ENCODE assay signal across 24 cellular contexts in the genomic region with DNA sequence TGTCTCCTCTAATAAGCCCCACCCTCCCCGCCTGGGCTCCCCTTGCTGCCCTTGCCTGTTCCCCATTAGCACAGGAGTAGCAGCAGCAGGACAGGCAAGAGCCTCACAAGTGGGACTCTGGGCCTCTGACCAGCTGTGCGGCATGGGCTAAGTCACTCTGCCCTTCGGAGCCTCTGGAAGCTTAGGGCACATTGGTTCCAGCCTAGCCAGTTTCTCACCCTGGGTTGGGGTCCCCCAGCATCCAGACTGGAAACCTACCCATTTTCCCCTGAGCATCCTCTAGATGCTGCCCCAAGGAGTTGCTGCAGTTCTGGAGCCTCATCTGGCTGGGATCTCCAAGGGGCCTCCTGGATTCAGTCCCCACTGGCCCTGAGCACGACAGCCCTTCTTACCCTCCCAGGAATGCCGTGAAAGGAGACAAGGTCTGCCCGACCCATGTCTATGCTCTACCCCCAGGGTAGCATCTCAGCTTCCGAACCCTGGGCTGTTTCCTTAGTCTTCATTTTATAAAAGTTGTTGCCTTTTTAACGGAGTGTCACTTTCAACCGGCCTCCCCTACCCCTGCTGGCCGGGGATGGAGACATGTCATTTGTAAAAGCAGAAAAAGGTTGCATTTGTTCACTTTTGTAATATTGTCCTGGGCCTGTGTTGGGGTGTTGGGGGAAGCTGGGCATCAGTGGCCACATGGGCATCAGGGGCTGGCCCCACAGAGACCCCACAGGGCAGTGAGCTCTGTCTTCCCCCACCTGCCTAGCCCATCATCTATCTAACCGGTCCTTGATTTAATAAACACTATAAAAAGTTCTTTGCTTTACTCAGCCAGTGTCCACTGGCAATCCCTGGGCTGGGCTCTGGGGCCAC. TPM values are rescaled to one million over a fixed set of nuclear protein-coding genes. Genes with fewer than 3 reads are reported as not detected.
DNase-seq lines count a peak whose midpoint lies in the region; TF ChIP-seq lines count a peak whose summit lies in the region.
"Had no signal": no experiment of that assay in that cellular context is flagged by ENCODE, and none has a peak within 500 bp of the region (broad histone marks: within the 10 kb centered on the region; RNA-seq: fewer than 3 reads in every experiment).

No MANE protein-coding gene starts in this region.

- H3K27ac Mint-ChIP-seq in osteocyte (ENCODE audit: unreplicated experiment) (no peak overlapping the region), endothelial cell (ENCODE audit: unreplicated experiment) (no peak overlapping the region)
- H3K27ac Mint-ChIP-seq: activated CD8-positive, alpha-beta T cell treated with anti-CD3 and anti-CD28 coated beads for 36 hours; activated naive CD4-positive, alpha-beta T cell treated with anti-CD3 and anti-CD28 coated beads, Interleukin-2, amount 50 U/mL, for 24 hours; GM23338; T-helper 1 cell treated with Interleukin-12 subunit alpha and Interleukin-12 subunit beta and Interleukin-4 antibody, amounts not matched to agents 30 μg/mL and 1 μg/mL, for 36 hours; WTC11 had no signal

- no peaks in the 10 kb centered on the region for H3K27me3 Mint-ChIP-seq in osteocyte (ENCODE audit: unreplicated experiment)
- H3K27me3 Mint-ChIP-seq in endothelial cell (ENCODE audit: unreplicated experiment), result peaks cover 6% of the 10 kb centered on the region
- H3K27me3 Mint-ChIP-seq: activated CD8-positive, alpha-beta T cell treated with anti-CD3 and anti-CD28 coated beads for 36 hours; activated naive CD4-positive, alpha-beta T cell treated with anti-CD3 and anti-CD28 coated beads, Interleukin-2, amount 50 U/mL, for 24 hours had no signal

- H3K4me1 Mint-ChIP-seq in osteocyte (ENCODE audit: unreplicated experiment) (peaks cover 78% of the 10 kb centered on the region), endothelial cell (ENCODE audit: unreplicated experiment) (peaks cover 3% of the 10 kb centered on the region)
- H3K4me1 Mint-ChIP-seq: activated naive CD4-positive, alpha-beta T cell treated with anti-CD3 and anti-CD28 coated beads, Interleukin-2, amount 50 U/mL, for 24 hours had no signal

- peak overlapping the region; percentile 100 for H3K27ac ChIP-seq in 22Rv1
- H3K27ac ChIP-seq: KMS-11, SJCRH30 had no signal

- no peak for TF ChIP-seq CTCF in 22Rv1 (IDR thresholded peaks at IDR 0.05)
- no peak for TF ChIP-seq CTCF in GM10248 (IDR thresholded peaks at IDR 0.05; ENCODE audit: control extremely low read depth, extremely low read depth, low read depth, missing control alignments)
- no peak for TF ChIP-seq CTCF in osteocyte (IDR thresholded peaks at IDR 0.05)
- no peak for TF ChIP-seq CTCF in endothelial cell (IDR thresholded peaks at IDR 0.05; ENCODE audit: unreplicated experiment)

- H3K9me3 Mint-ChIP-seq in osteocyte (ENCODE audit: unreplicated experiment) (no peaks in the 10 kb centered on the region), endothelial cell (ENCODE audit: unreplicated experiment) (peaks cover 2% of the 10 kb centered on the region)
- H3K9me3 Mint-ChIP-seq: activated CD8-positive, alpha-beta T cell treated with anti-CD3 and anti-CD28 coated beads for 36 hours; activated naive CD4-positive, alpha-beta T cell treated with anti-CD3 and anti-CD28 coated beads, Interleukin-2, amount 50 U/mL, for 24 hours; activated T-cell treated with anti-CD3 and anti-CD28 coated beads, Interleukin-2, amount 50 U/mL, for 4 hours; CD8-positive, alpha-beta memory T cell; immature natural killer cell; T-helper 1 cell treated with Interleukin-12 subunit alpha and Interleukin-12 subunit beta and Interleukin-4 antibody, amounts not matched to agents 30 μg/mL and 1 μg/mL, for 36 hours had no signal

- H3K36me3 Mint-ChIP-seq in osteocyte (ENCODE audit: unreplicated experiment) (peaks cover 24% of the 10 kb centered on the region), endothelial cell (ENCODE audit: low read depth, unreplicated experiment) (peaks cover 8% of the 10 kb centered on the region)
- H3K36me3 Mint-ChIP-seq: activated naive CD4-positive, alpha-beta T cell treated with anti-CD3 and anti-CD28 coated beads, Interleukin-2, amount 50 U/mL, for 24 hours; CD8-positive, alpha-beta memory T cell; immature natural killer cell had no signal

- CTCF ChIA-PET in GM10248 (lab: Yijun Ruan, JAX), result interaction anchor here (1.1 to 4.1 kb wide), 13 partner anchors 10 to 121 kb away, joined by 3 to 45 read pairs (median 6); no protein-coding TSS in a partner anchor

- H3K4me3 Mint-ChIP-seq in osteocyte (ENCODE audit: unreplicated experiment) (no peak overlapping the region), endothelial cell (ENCODE audit: unreplicated experiment) (no peak overlapping the region)
- H3K4me3 Mint-ChIP-seq: activated CD8-positive, alpha-beta T cell treated with anti-CD3 and anti-CD28 coated beads for 36 hours; activated naive CD4-positive, alpha-beta T cell treated with anti-CD3 and anti-CD28 coated beads, Interleukin-2, amount 50 U/mL, for 24 hours; activated T-cell treated with anti-CD3 and anti-CD28 coated beads, Interleukin-2, amount 50 U/mL, for 4 hours; GM23338; T-helper 1 cell treated with Interleukin-12 subunit alpha and Interleukin-12 subunit beta and Interleukin-4 antibody, amounts not matched to agents 30 μg/mL and 1 μg/mL, for 36 hours; WTC11 had no signal

- DNase-seq in GM10248 (ENCODE audit: extremely low spot score) (peak; percentile 8), ecto neural progenitor cell (ENCODE audit: low spot score) (peak; percentile 41), osteocyte (ENCODE audit: extremely low spot score, unreplicated experiment) (peak; percentile 82), NCI-H2171 (lab: John Stamatoyannopoulos, UW) (no peak), endothelial cell (ENCODE audit: low spot score) (no peak), germinal center (ENCODE audit: low spot score) (no peak)
- DNase-seq in stimulated activated CD4-positive, alpha-beta T cell treated with anti-CD3 and anti-CD28 coated beads, Interleukin-1b, Interleukin-23, amount 100 ng/mL, for 48 hours, result no peak
- DNase-seq: activated CD8-positive, alpha-beta T cell treated with anti-CD3 and anti-CD28 coated beads for 36 hours; activated T-cell treated with anti-CD3 and anti-CD28 coated beads, Interleukin-2, amount 50 U/mL, for 4 hours; CD8-positive, alpha-beta memory T cell; DMS79; immature natural killer cell; NCI-H1930; NCI-H226; NCI-H82; nucleus accumbens; OCI-M1; SJCRH30 had no signal

- POLR2A ChIA-PET in GM10248 (lab: Yijun Ruan, JAX), result interaction anchor here (0.5 kb wide), 1 partner anchor 308 kb away, joined by 5 read pairs; no protein-coding TSS in a partner anchor

RNA-seq across cellular contexts. Expression of gene TSKU, which starts 14.4 kb away (rescaled TPM):
- 84.0 and 84.1 TPM in 2 replicates for total RNA-seq in osteocyte
- total RNA-seq in endothelial cell (ENCODE audit: unreplicated experiment), result 29.9 TPM

Comparison
In these comparisons a context has a peak if more than half of its experiments do, and no peak if none do; other contexts are left out.
1. DNase-seq: peak in GM10248 (single experiment), ecto neural progenitor cell (single experiment) and osteocyte (single experiment); none in NCI-H2171 (single experiment), endothelial cell (single experiment), germinal center (single experiment) and stimulated activated CD4-positive, alpha-beta T cell treated with anti-CD3 and anti-CD28 coated beads, Interleukin-1b, Interleukin-23, amount 100 ng/mL, for 48 hours (single experiment).